In genomic region chr2:165594935-165595255, GRCh38 we compare ENCODE assay signal across 12 cellular contexts.
DNase-seq lines count a peak whose midpoint lies in the region; ATAC-seq and TF ChIP-seq lines count a peak whose summit lies in the region.
"Had no signal": no experiment of that assay in that cellular context is flagged by ENCODE, and none has a peak within 500 bp of the region (broad histone marks: within the 10 kb centered on the region; RNA-seq: fewer than 3 reads in every experiment).

No MANE protein-coding gene starts in this region.

- no peaks in the 10 kb centered on the region for H3K27me3 ChIP-seq in A673 (replicated peaks; ENCODE audit: insufficient read depth, low read depth, low read length, poor library complexity)
- no peaks in the 10 kb centered on the region for H3K27me3 ChIP-seq in effector memory CD4-positive, alpha-beta T cell (replicated peaks; ENCODE audit: control insufficient read depth, insufficient read depth, low read length, poor library complexity, severe bottlenecking)

- H3K27ac ChIP-seq in A673 (ENCODE audit: low read depth, low read length, poor library complexity, severe bottlenecking), result peak overlapping the region; percentile 35
- no peak overlapping the region for H3K27ac ChIP-seq in effector memory CD4-positive, alpha-beta T cell (ENCODE audit: insufficient read depth, low read length, poor library complexity, severe bottlenecking)
- H3K27ac ChIP-seq: A549, parathyroid adenoma had no signal

- CTCF ChIA-PET in A673 (lab: Charles Lee), result no interaction called here

- H3K9me3 ChIP-seq in A673 (ENCODE audit: low read depth, low read length, poor library complexity, severe bottlenecking), result peaks cover 10% of the 10 kb centered on the region
- no peaks in the 10 kb centered on the region for H3K9me3 ChIP-seq in effector memory CD4-positive, alpha-beta T cell (ENCODE audit: control insufficient read depth, low read length)
- H3K9me3 ChIP-seq: A549 had no signal

- DNase-seq in A673 (ENCODE audit: low spot score) (no peak), HK-2 (ENCODE audit: unreplicated experiment) (peak; percentile 4), DMS114 treated with DMSO at 0.1 percent for 48 hours (lab: John Stamatoyannopoulos, UW; ENCODE audit: unreplicated experiment) (no peak), NCI-H748 treated with DMSO at 0.1 percent for 48 hours (lab: John Stamatoyannopoulos, UW) (no peak)
- no peak for DNase-seq in activated effector memory CD4-positive, alpha-beta T cell treated with Interleukin-2 at 50 U/mL for 16 hours
- no peak for DNase-seq in effector memory CD4-positive, alpha-beta T cell
- DNase-seq: activated CD4-positive, alpha-beta T cell treated with anti-CD3 and anti-CD28 coated beads for 1 hour had no signal

- POLR2A ChIA-PET in A673 (lab: Charles Lee; ENCODE audit: low non-redundant PET), result no interaction called here

- peak; percentile 64 for ATAC-seq in GM19035 (IDR thresholded peaks at IDR 0.05; ENCODE audit: unreplicated experiment)
- peak; percentile 81 for ATAC-seq in HG02840 (IDR thresholded peaks at IDR 0.05; ENCODE audit: low FRiP score, unreplicated experiment)
- ATAC-seq: A549, K562 had no signal

- H3K36me3 ChIP-seq in A673 (ENCODE audit: insufficient read depth, low read length, poor library complexity, severe bottlenecking), result peaks cover 32% of the 10 kb centered on the region
- no peaks in the 10 kb centered on the region for H3K36me3 ChIP-seq in effector memory CD4-positive, alpha-beta T cell (ENCODE audit: control insufficient read depth, insufficient read depth, low read length)

- no TSS peak for BruUV-seq in A673 (replicated peaks; lab: Mats Ljungman, UMichigan)

- intact Hi-C loops in A673 (cut with micrococcal nuclease; ENCODE audit: unreplicated experiment), result no loop called here

- no peak for TF ChIP-seq CTCF in A673 (conservative IDR thresholded peaks at IDR 0.05; ENCODE audit: low read depth, low read length)

- H3K4me1 ChIP-seq in A673 (ENCODE audit: insufficient read depth, low read length, poor library complexity, severe bottlenecking), result peaks cover 27% of the 10 kb centered on the region
- H3K4me1 ChIP-seq in effector memory CD4-positive, alpha-beta T cell (ENCODE audit: control insufficient read depth, insufficient read depth, low read length, poor library complexity, severe bottlenecking), result no peaks in the 10 kb centered on the region
- H3K4me1 ChIP-seq: A549, parathyroid adenoma had no signal

- no peak overlapping the region for H3K4me3 ChIP-seq in A673 (ENCODE audit: low read depth, low read length, poor library complexity, severe bottlenecking)
- H3K4me3 ChIP-seq in effector memory CD4-positive, alpha-beta T cell (ENCODE audit: insufficient read depth, low read depth, low read length, poor library complexity, severe bottlenecking), result no peak overlapping the region
- H3K4me3 ChIP-seq: A549, K562 had no signal
